Comparison of ENCODE assay signal across 13 cellular contexts in genomic region chr10:132413226-132414205, GRCh38. TPM values are rescaled to one million over a fixed set of nuclear protein-coding genes. Genes with fewer than 3 reads are reported as not detected.
DNase-seq lines count a peak whose midpoint lies in the region; ATAC-seq and TF ChIP-seq lines count a peak whose summit lies in the region.
"Had no signal": no experiment of that assay in that cellular context is flagged by ENCODE, and none has a peak within 500 bp of the region (broad histone marks: within the 10 kb centered on the region; RNA-seq: fewer than 3 reads in every experiment).

No MANE protein-coding gene starts in this region.

- no peak for DNase-seq in RWPE2 (ENCODE audit: low spot score)
- DNase-seq in epithelial cell of prostate (ENCODE audit: low read depth, low spot score) = no peak
- peak; percentile 33 to 58 (median 52) for DNase-seq in mucosa of descending colon
- no peak for DNase-seq in stimulated activated naive B cell treated with anti-CD40 and anti-IgM and Interleukin-4, amounts not matched to agents 10 μg/mL and 1 μg/mL and 100 μg/mL, for 72 hours
- DNase-seq in activated T-helper 1 cell treated with anti-CD3 and anti-CD28 coated beads, Interleukin-12 subunit alpha, Interleukin-12 subunit beta, Interleukin-2, Interleukin-4 antibody, amounts not matched to agents 30 ng/mL and 10 ng/mL and 1 ng/mL, durations not matched to agents 14 hours and 24 hours and 36 hours (ENCODE audit: low spot score) = no peak
- no peak for DNase-seq in NCI-H2196 treated with DMSO at 0.1 percent for 48 hours (lab: John Stamatoyannopoulos, UW; ENCODE audit: unreplicated experiment)
- DNase-seq: activated naive CD8-positive, alpha-beta T cell treated with anti-CD3 and anti-CD28 coated beads, Interleukin-2, amount 50 U/mL, for 24 hours; NCI-H1694 treated with DMSO at 0.1 percent for 48 hours; retina; SJCRH30 had no signal

- peak overlapping the region; percentile 52 for H3K27ac Mint-ChIP-seq in stimulated activated naive B cell treated with anti-CD40 and anti-IgM and Interleukin-4, amounts not matched to agents 10 μg/mL and 1 μg/mL and 100 μg/mL, for 72 hours
- no peak overlapping the region for H3K27ac Mint-ChIP-seq in activated T-helper 1 cell treated with anti-CD3 and anti-CD28 coated beads, Interleukin-12 subunit alpha, Interleukin-12 subunit beta, Interleukin-2, Interleukin-4 antibody, amounts not matched to agents 30 ng/mL and 10 ng/mL and 1 ng/mL, durations not matched to agents 14 hours and 24 hours and 36 hours
- H3K27ac Mint-ChIP-seq: activated naive CD8-positive, alpha-beta T cell treated with anti-CD3 and anti-CD28 coated beads, Interleukin-2, amount 50 U/mL, for 24 hours had no signal

- TF ChIP-seq CTCF in RWPE2 (IDR thresholded peaks at IDR 0.05; ENCODE audit: poor library complexity, severe bottlenecking) (no peak), mucosa of descending colon (IDR thresholded peaks at IDR 0.05) (no peak)

- H3K4me3 Mint-ChIP-seq in stimulated activated naive B cell treated with anti-CD40 and anti-IgM and Interleukin-4, amounts not matched to agents 10 μg/mL and 1 μg/mL and 100 μg/mL, for 72 hours = no peak overlapping the region
- H3K4me3 Mint-ChIP-seq in activated T-helper 1 cell treated with anti-CD3 and anti-CD28 coated beads, Interleukin-12 subunit alpha, Interleukin-12 subunit beta, Interleukin-2, Interleukin-4 antibody, amounts not matched to agents 30 ng/mL and 10 ng/mL and 1 ng/mL, durations not matched to agents 14 hours and 24 hours and 36 hours = no peak overlapping the region
- H3K4me3 Mint-ChIP-seq: activated naive CD8-positive, alpha-beta T cell treated with anti-CD3 and anti-CD28 coated beads, Interleukin-2, amount 50 U/mL, for 24 hours had no signal

- no peaks in the 10 kb centered on the region for H3K9me3 ChIP-seq in RWPE2 (ENCODE audit: severe bottlenecking)
- H3K9me3 ChIP-seq in mucosa of descending colon = no peaks in the 10 kb centered on the region
- H3K9me3 ChIP-seq: SJCRH30 had no signal

- H3K36me3 ChIP-seq in RWPE2 (ENCODE audit: low read depth) (peaks cover 13% of the 10 kb centered on the region; the same call in 1 of the 2 replicates), mucosa of descending colon (ENCODE audit: low read depth) (no peaks in the 10 kb centered on the region)
- H3K36me3 ChIP-seq: SJCRH30 had no signal

- H3K27me3 ChIP-seq in RWPE2 (ENCODE audit: insufficient read depth, poor library complexity, severe bottlenecking) = no peaks in the 10 kb centered on the region
- H3K27me3 ChIP-seq: SJCRH30 had no signal

- H3K36me3 Mint-ChIP-seq in stimulated activated naive B cell treated with anti-CD40 and anti-IgM and Interleukin-4, amounts not matched to agents 10 μg/mL and 1 μg/mL and 100 μg/mL, for 72 hours = peaks cover 11 to 15% of the 10 kb centered on the region in 2 donors
- H3K36me3 Mint-ChIP-seq in activated T-helper 1 cell treated with anti-CD3 and anti-CD28 coated beads, Interleukin-12 subunit alpha, Interleukin-12 subunit beta, Interleukin-2, Interleukin-4 antibody, amounts not matched to agents 30 ng/mL and 10 ng/mL and 1 ng/mL, durations not matched to agents 14 hours and 24 hours and 36 hours (ENCODE audit: low read depth) = peaks cover 5% of the 10 kb centered on the region

- no peaks in the 10 kb centered on the region for H3K9me3 Mint-ChIP-seq in stimulated activated naive B cell treated with anti-CD40 and anti-IgM and Interleukin-4, amounts not matched to agents 10 μg/mL and 1 μg/mL and 100 μg/mL, for 72 hours
- no peaks in the 10 kb centered on the region for H3K9me3 Mint-ChIP-seq in activated T-helper 1 cell treated with anti-CD3 and anti-CD28 coated beads, Interleukin-12 subunit alpha, Interleukin-12 subunit beta, Interleukin-2, Interleukin-4 antibody, amounts not matched to agents 30 ng/mL and 10 ng/mL and 1 ng/mL, durations not matched to agents 14 hours and 24 hours and 36 hours
- H3K9me3 Mint-ChIP-seq: activated naive CD8-positive, alpha-beta T cell treated with anti-CD3 and anti-CD28 coated beads, Interleukin-2, amount 50 U/mL, for 24 hours had no signal

- peaks cover 30 to 79% of the 10 kb centered on the region in 2 donors for H3K4me1 Mint-ChIP-seq in stimulated activated naive B cell treated with anti-CD40 and anti-IgM and Interleukin-4, amounts not matched to agents 10 μg/mL and 1 μg/mL and 100 μg/mL, for 72 hours
- no peaks in the 10 kb centered on the region for H3K4me1 Mint-ChIP-seq in activated T-helper 1 cell treated with anti-CD3 and anti-CD28 coated beads, Interleukin-12 subunit alpha, Interleukin-12 subunit beta, Interleukin-2, Interleukin-4 antibody, amounts not matched to agents 30 ng/mL and 10 ng/mL and 1 ng/mL, durations not matched to agents 14 hours and 24 hours and 36 hours (ENCODE audit: low read depth)

- H3K4me3 ChIP-seq in RWPE2 (ENCODE audit: severe bottlenecking) = no peak overlapping the region
- no peak overlapping the region for H3K4me3 ChIP-seq in mucosa of descending colon
- H3K4me3 ChIP-seq: SJCRH30 had no signal

- intact Hi-C loops in mucosa of descending colon (cut with DNase I, micrococcal nuclease) = no loop called here
- intact Hi-C loops in activated T-helper 1 cell treated with anti-CD3 and anti-CD28 coated beads, Interleukin-12 subunit alpha, Interleukin-12 subunit beta, Interleukin-2, Interleukin-4 antibody, amounts not matched to agents 30 ng/mL and 10 ng/mL and 1 ng/mL, durations not matched to agents 14 hours and 24 hours and 36 hours (cut with micrococcal nuclease) = no loop called here

- ATAC-seq in RWPE2 (ENCODE audit: low read depth) (peak; percentile 11; the same call in 1 of the 3 replicates), mucosa of descending colon (no peak), GM21515 (IDR thresholded peaks at IDR 0.05; ENCODE audit: unreplicated experiment) (no peak)
- ATAC-seq in stimulated activated naive B cell treated with anti-CD40 and anti-IgM and Interleukin-4, amounts not matched to agents 10 μg/mL and 1 μg/mL and 100 μg/mL, for 72 hours (replicated peaks) = no peak
- no peak for ATAC-seq in activated CD4-positive, CD25-positive, alpha-beta regulatory T cell treated with anti-CD3 and anti-CD28 coated beads, Interleukin-2, amount 50 U/mL, for 24 hours
- ATAC-seq: activated naive CD8-positive, alpha-beta T cell treated with anti-CD3 and anti-CD28 coated beads, Interleukin-2, amount 50 U/mL, for 24 hours; left lobe of liver had no signal

- no peaks in the 10 kb centered on the region for H3K27me3 Mint-ChIP-seq in stimulated activated naive B cell treated with anti-CD40 and anti-IgM and Interleukin-4, amounts not matched to agents 10 μg/mL and 1 μg/mL and 100 μg/mL, for 72 hours
- no peaks in the 10 kb centered on the region for H3K27me3 Mint-ChIP-seq in activated T-helper 1 cell treated with anti-CD3 and anti-CD28 coated beads, Interleukin-12 subunit alpha, Interleukin-12 subunit beta, Interleukin-2, Interleukin-4 antibody, amounts not matched to agents 30 ng/mL and 10 ng/mL and 1 ng/mL, durations not matched to agents 14 hours and 24 hours and 36 hours (ENCODE audit: insufficient read depth)
- H3K27me3 Mint-ChIP-seq: activated naive CD8-positive, alpha-beta T cell treated with anti-CD3 and anti-CD28 coated beads, Interleukin-2, amount 50 U/mL, for 24 hours had no signal

- H3K27ac ChIP-seq in RWPE2 (ENCODE audit: poor library complexity, severe bottlenecking) = peak overlapping the region; percentile 18
- H3K27ac ChIP-seq in epithelial cell of prostate = peak overlapping the region; percentile 50
- H3K27ac ChIP-seq: SJCRH30 had no signal

- H3K4me1 ChIP-seq in RWPE2 (ENCODE audit: insufficient read depth, poor library complexity, severe bottlenecking) (peaks cover 29% of the 10 kb centered on the region), mucosa of descending colon (ENCODE audit: low read depth) (peaks cover 77% of the 10 kb centered on the region)

RNA-seq across cellular contexts. Expression of gene PWWP2B, which starts 16.5 kb away (rescaled TPM):
- 10 to 100 TPM; 37.7 to 55.6 (median 41.7) TPM for total RNA-seq in mucosa of descending colon
- total RNA-seq in activated T-helper 1 cell treated with anti-CD3 and anti-CD28 coated beads, Interleukin-12 subunit alpha, Interleukin-12 subunit beta, Interleukin-2, Interleukin-4 antibody, amounts not matched to agents 30 ng/mL and 10 ng/mL and 1 ng/mL, durations not matched to agents 14 hours and 24 hours and 36 hours = 4.1 and 4.8 TPM in 2 replicates

Comparison
In these comparisons a context has a peak if more than half of its experiments do, and no peak if none do; other contexts are left out.
1. DNase-seq: peak in mucosa of descending colon (3 of 3); none in RWPE2 (single experiment), epithelial cell of prostate (single experiment), stimulated activated naive B cell treated with anti-CD40 and anti-IgM and Interleukin-4, amounts not matched to agents 10 μg/mL and 1 μg/mL and 100 μg/mL, for 72 hours (single experiment), activated T-helper 1 cell treated with anti-CD3 and anti-CD28 coated beads, Interleukin-12 subunit alpha, Interleukin-12 subunit beta, Interleukin-2, Interleukin-4 antibody, amounts not matched to agents 30 ng/mL and 10 ng/mL and 1 ng/mL, durations not matched to agents 14 hours and 24 hours and 36 hours (single experiment) and NCI-H2196 treated with DMSO at 0.1 percent for 48 hours (single experiment).